ENCODE assay signal across 22 cellular contexts in genomic region chr7:155955367-155955635, GRCh38.
"Had no signal": no experiment of that assay in that cellular context is flagged by ENCODE, and none has a peak within 500 bp of the region (broad histone marks: within the 10 kb centered on the region; RNA-seq: fewer than 3 reads in every experiment).

No MANE protein-coding gene starts in this region.

- DNase-seq: colonic mucosa; cortex of kidney; dermis blood vessel endothelial cell; dorsolateral prefrontal cortex; effector CD4-positive, alpha-beta T cell; effector CD8-positive, alpha-beta T cell; effector memory CD4-positive, alpha-beta T cell; effector memory CD8-positive, alpha-beta T cell; endodermal cell; erythroblast; esophagus squamous epithelium; foreskin fibroblast; foreskin keratinocyte; foreskin melanocyte; gastrocnemius medialis; glutamatergic neuron; heart left ventricle; heart right ventricle had no signal

- H3K4me1 ChIP-seq: colonic mucosa, gastrocnemius medialis, gastroesophageal sphincter, heart left ventricle, heart right ventricle had no signal

- H3K9me3 ChIP-seq: colonic mucosa, esophagus squamous epithelium, gastrocnemius medialis, gastroesophageal sphincter, heart left ventricle, heart right ventricle had no signal

- H3K4me3 ChIP-seq: colonic mucosa, coronary artery, dorsolateral prefrontal cortex, esophagus squamous epithelium, gastrocnemius medialis, gastroesophageal sphincter, heart left ventricle, heart right ventricle, hepatocyte had no signal

- ATAC-seq: effector memory CD8-positive, alpha-beta T cell; foreskin keratinocyte; gastrocnemius medialis; gastroesophageal sphincter; heart left ventricle; heart right ventricle had no signal

- H3K36me3 ChIP-seq: colonic mucosa, esophagus squamous epithelium, gastrocnemius medialis, gastroesophageal sphincter, heart left ventricle, heart right ventricle had no signal

- H3K27ac ChIP-seq: colonic mucosa, coronary artery, dorsolateral prefrontal cortex, epithelial cell of prostate, esophagus squamous epithelium, foreskin keratinocyte, gastrocnemius medialis, gastroesophageal sphincter, heart left ventricle, heart right ventricle had no signal

- H3K27me3 ChIP-seq: colonic mucosa, foreskin keratinocyte, hepatocyte had no signal
